14 cellular contexts compared by ENCODE assay signal in the genomic region with DNA sequence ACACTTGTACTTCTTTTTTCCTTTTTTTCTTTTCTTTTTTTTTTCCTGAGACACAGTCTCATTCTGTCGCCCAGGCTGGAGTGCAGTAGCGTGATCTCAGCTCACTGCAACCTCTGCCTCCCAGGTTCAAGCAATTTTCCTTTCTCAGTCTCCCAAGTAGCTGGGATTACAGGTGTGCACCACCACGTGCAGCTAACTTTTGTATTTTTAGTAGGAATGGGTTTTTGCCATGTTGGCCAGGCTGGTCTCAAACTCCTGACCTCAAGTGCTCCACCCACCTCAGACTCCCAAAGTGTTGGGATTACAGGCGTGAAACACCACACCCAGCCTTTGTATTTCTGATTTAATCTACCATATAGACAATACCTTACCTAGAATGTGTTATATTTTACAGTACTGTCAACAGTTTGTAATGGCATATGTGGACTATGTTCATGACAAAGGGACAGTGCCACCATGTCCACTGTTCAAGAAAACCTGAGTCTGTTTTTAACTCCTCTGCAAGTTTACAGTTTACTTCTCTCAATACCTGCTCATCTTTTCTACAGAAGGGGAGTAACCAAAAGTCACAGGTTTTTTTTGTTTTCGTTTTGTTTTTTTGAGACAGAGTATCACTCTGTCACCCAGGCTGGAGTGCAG.
DNase-seq lines count a peak whose midpoint lies in the region; ATAC-seq and TF ChIP-seq lines count a peak whose summit lies in the region.
"Had no signal": no experiment of that assay in that cellular context is flagged by ENCODE, and none has a peak within 500 bp of the region (broad histone marks: within the 10 kb centered on the region; RNA-seq: fewer than 3 reads in every experiment).

No MANE protein-coding gene starts in this region.

- ATAC-seq in activated T-cell treated with anti-CD3 and anti-CD28 coated beads, Interleukin-2, amount 50 U/mL, for 72 hours (replicated peaks in 1 of 2) = no peak
- ATAC-seq in IMR-90 (ENCODE audit: low read depth) (no peak), GM19324 (IDR thresholded peaks at IDR 0.05; ENCODE audit: low FRiP score, unreplicated experiment) (no peak), HG03097 (IDR thresholded peaks at IDR 0.05; ENCODE audit: low FRiP score, unreplicated experiment) (no peak)

- no peak for DNase-seq in activated T-cell treated with anti-CD3 and anti-CD28 coated beads, Interleukin-2, amount 50 U/mL, for 72 hours
- DNase-seq in activated T-cell treated with anti-CD3 and anti-CD28 coated beads for 4 hours = no peak
- no peak for DNase-seq in IMR-90
- DNase-seq in activated T-helper 2 cell treated with anti-CD3 and anti-CD28 coated beads, Interferon-gamma antibody, Interleukin-2, Interleukin-4, amounts not matched to agents 10 μg/mL and 5 μg/mL and 100 μg/mL, durations not matched to agents 14 hours and 24 hours and 36 hours (ENCODE audit: low spot score) = no peak
- DNase-seq in spleen = no peak
- DNase-seq in OCI-M1 (lab: John Stamatoyannopoulos, UW) = no peak
- DNase-seq: erythroblast, hypothalamus, NCI-H1417, NCI-H510A treated with DMSO at 0.1 percent for 48 hours, Right ventricle myocardium superior had no signal

- H3K4me3 Mint-ChIP-seq in activated T-cell treated with anti-CD3 and anti-CD28 coated beads, Interleukin-2, amount 50 U/mL, for 72 hours = peak overlapping the region in 1 of 2 donors; percentile 81
- H3K4me3 Mint-ChIP-seq in activated T-helper 2 cell treated with anti-CD3 and anti-CD28 coated beads, Interferon-gamma antibody, Interleukin-2, Interleukin-4, amounts not matched to agents 10 μg/mL and 5 μg/mL and 100 μg/mL, durations not matched to agents 14 hours and 24 hours and 36 hours (ENCODE audit: low read depth) = peak overlapping the region; percentile 95

- no TSS peak for BruUV-seq in IMR-90 (replicated peaks; lab: Mats Ljungman, UMichigan)

- H3K27ac ChIP-seq in IMR-90 (ENCODE audit: insufficient read depth, low read length) (peak overlapping the region; percentile 70), spleen (peak overlapping the region; percentile 16 to 90 (median 82))
- H3K27ac ChIP-seq: VCaP had no signal

- peak overlapping the region; percentile 55 for H4K5ac ChIP-seq in IMR-90 (ENCODE audit: low read depth, low read length)

- POLR2A ChIA-PET in IMR-90 (lab: Charles Lee; ENCODE audit: unreplicated experiment) = interaction anchor here (0.7 kb wide), 1 partner anchor 736 kb away, joined by 3 read pairs; no protein-coding TSS in a partner anchor

- peak overlapping the region; percentile 17; the same call in 2 of the 3 replicates for H2BK15ac ChIP-seq in IMR-90 (ENCODE audit: low read depth, low read length)

- intact Hi-C loops in IMR-90 (cut with micrococcal nuclease) (no loop called here), spleen (cut with DNase I; ENCODE audit: low total_unique reads) (no loop called here)
- intact Hi-C loops in activated T-helper 2 cell treated with anti-CD3 and anti-CD28 coated beads, Interferon-gamma antibody, Interleukin-2, Interleukin-4, amounts not matched to agents 10 μg/mL and 5 μg/mL and 100 μg/mL, durations not matched to agents 14 hours and 24 hours and 36 hours (cut with micrococcal nuclease) = no loop called here

- H3K4me1 Mint-ChIP-seq in activated T-cell treated with anti-CD3 and anti-CD28 coated beads, Interleukin-2, amount 50 U/mL, for 72 hours (ENCODE audit: low read depth) = peaks cover 40% of the 10 kb centered on the region
- peaks cover 57% of the 10 kb centered on the region for H3K4me1 Mint-ChIP-seq in activated T-helper 2 cell treated with anti-CD3 and anti-CD28 coated beads, Interferon-gamma antibody, Interleukin-2, Interleukin-4, amounts not matched to agents 10 μg/mL and 5 μg/mL and 100 μg/mL, durations not matched to agents 14 hours and 24 hours and 36 hours (ENCODE audit: low read depth)

- peak overlapping the region; percentile 2; the same call in 1 of the 2 replicates for H3K23ac ChIP-seq in IMR-90 (ENCODE audit: low read depth, low read length)

- peak overlapping the region; percentile 98 for H3K27ac Mint-ChIP-seq in activated T-cell treated with anti-CD3 and anti-CD28 coated beads, Interleukin-2, amount 50 U/mL, for 72 hours
- peak overlapping the region; percentile 88 for H3K27ac Mint-ChIP-seq in activated T-helper 2 cell treated with anti-CD3 and anti-CD28 coated beads, Interferon-gamma antibody, Interleukin-2, Interleukin-4, amounts not matched to agents 10 μg/mL and 5 μg/mL and 100 μg/mL, durations not matched to agents 14 hours and 24 hours and 36 hours

- no peak overlapping the region for H2AFZ ChIP-seq in IMR-90 (replicated peaks; ENCODE audit: low read length, poor library complexity)

- no peaks in the 10 kb centered on the region for H4K20me1 ChIP-seq in IMR-90 (ENCODE audit: insufficient read depth, low read length)

- H3K9me3 ChIP-seq in IMR-90 (ENCODE audit: control insufficient read depth, insufficient read depth, low read length) (no peaks in the 10 kb centered on the region), spleen (no peaks in the 10 kb centered on the region)

- H3K14ac ChIP-seq in IMR-90 (replicated peaks; ENCODE audit: low read depth, low read length) = peak overlapping the region; percentile 8

- no peak overlapping the region for H3K9ac ChIP-seq in IMR-90 (ENCODE audit: low read depth, low read length)

- no peak overlapping the region for H3K56ac ChIP-seq in IMR-90 (ENCODE audit: extremely low read depth, insufficient read depth, low read length)

- H3K27me3 Mint-ChIP-seq in activated T-cell treated with anti-CD3 and anti-CD28 coated beads, Interleukin-2, amount 50 U/mL, for 72 hours (ENCODE audit: low read depth) = no peaks in the 10 kb centered on the region
- no peaks in the 10 kb centered on the region for H3K27me3 Mint-ChIP-seq in activated T-helper 2 cell treated with anti-CD3 and anti-CD28 coated beads, Interferon-gamma antibody, Interleukin-2, Interleukin-4, amounts not matched to agents 10 μg/mL and 5 μg/mL and 100 μg/mL, durations not matched to agents 14 hours and 24 hours and 36 hours (ENCODE audit: low read depth)

- H3K4me2 ChIP-seq in IMR-90 (ENCODE audit: low read depth, low read length) = no peak overlapping the region

- no peak for TF ChIP-seq RAD21 in IMR-90 (IDR thresholded peaks at IDR 0.05; ENCODE audit: low read length)

- TF ChIP-seq CTCF in IMR-90 (conservative IDR thresholded peaks at IDR 0.05; ENCODE audit: low read depth, low read length) = no peak
- no peak for TF ChIP-seq CTCF in spleen (IDR thresholded peaks at IDR 0.05 in 8 of 11, conservative IDR thresholded peaks at IDR 0.05 in 3 of 11)

- TF ChIP-seq POLR2A in IMR-90 (IDR thresholded peaks at IDR 0.05; ENCODE audit: low read depth, low read length) (no peak), spleen (IDR thresholded peaks at IDR 0.05) (no peak)

- H3K4me1 ChIP-seq in IMR-90 (ENCODE audit: control insufficient read depth, insufficient read depth, low read length) = peaks cover 28% of the 10 kb centered on the region
- peaks cover 59 to 100% (median 91%) of the 10 kb centered on the region in 6 donors for H3K4me1 ChIP-seq in spleen

- H3K4me3 ChIP-seq in IMR-90 (ENCODE audit: insufficient read depth, low read depth, low read length) (no peak overlapping the region), spleen (peak overlapping the region in 1 of 8 donors; percentile 58)

- peak overlapping the region; percentile 14 for H2AK5ac ChIP-seq in IMR-90 (ENCODE audit: low read depth, low read length)

- no peaks in the 10 kb centered on the region for H3K9me3 Mint-ChIP-seq in activated T-cell treated with anti-CD3 and anti-CD28 coated beads, Interleukin-2, amount 50 U/mL, for 72 hours
- H3K9me3 Mint-ChIP-seq in activated T-helper 2 cell treated with anti-CD3 and anti-CD28 coated beads, Interferon-gamma antibody, Interleukin-2, Interleukin-4, amounts not matched to agents 10 μg/mL and 5 μg/mL and 100 μg/mL, durations not matched to agents 14 hours and 24 hours and 36 hours = no peaks in the 10 kb centered on the region

- no CpG with 5 or more reads among the region's 5 CpGs for WGBS in IMR-90 (ENCODE audit: extremely low coverage in 2 of 2, insufficient read length in 1 of 2), 2 experiments
- 61 to 67% (median 66%) methylated on average over 5 of the region's 5 CpGs for WGBS in spleen, 5 donors

- H3K18ac ChIP-seq in IMR-90 (ENCODE audit: low read depth, low read length) = peak overlapping the region; percentile 59

- H4K91ac ChIP-seq in IMR-90 (ENCODE audit: insufficient read depth, low read depth, low read length) = peak overlapping the region; percentile 39

- H2BK20ac ChIP-seq in IMR-90 (ENCODE audit: low read depth, low read length) = peak overlapping the region; percentile 12; the same call in 1 of the 2 replicates

- in situ Hi-C loops in IMR-90 (cut with MboI; ENCODE audit: low sequenced_read_pairs) = no loop called here

- peak overlapping the region in 1 of 2 experiments; percentile 41; a peak in 2 of 4 replicates for H4K8ac ChIP-seq in IMR-90 (ENCODE audit: low read depth in 2 of 2, low read length in 2 of 2)

- dilution Hi-C loops in IMR-90 (cut with HindIII; ENCODE audit: low sequenced_read_pairs, unreplicated experiment) = no loop called here

- H3K27me3 ChIP-seq in IMR-90 (ENCODE audit: control insufficient read depth, insufficient read depth, low read length) (no peaks in the 10 kb centered on the region), spleen (replicated peaks in 1 of 7) (no peaks in the 10 kb centered on the region)

- H2BK5ac ChIP-seq in IMR-90 (ENCODE audit: low read depth, low read length, poor library complexity, severe bottlenecking) = peak overlapping the region; percentile 98

- H3K9me1 ChIP-seq in IMR-90 (ENCODE audit: insufficient read depth, low read length) = peaks cover 14% of the 10 kb centered on the region; the same call in 1 of the 2 replicates

- H3K36me3 ChIP-seq in IMR-90 (ENCODE audit: control insufficient read depth, insufficient read depth, low read length) = no peaks in the 10 kb centered on the region
- peaks cover 0 to 34% (median 0%) of the 10 kb centered on the region in 6 donors for H3K36me3 ChIP-seq in spleen

- peak overlapping the region; percentile 26 for H3K4ac ChIP-seq in IMR-90 (ENCODE audit: low read depth, low read length)

- H2AK9ac ChIP-seq in IMR-90 (replicated peaks; ENCODE audit: low read depth, low read length, poor library complexity) = no peak overlapping the region

- H3K79me1 ChIP-seq in IMR-90 (ENCODE audit: low read depth in 1 of 2, low read length in 2 of 2) = peaks cover 38 to 68% of the 10 kb centered on the region in 2 experiments

- CTCF ChIA-PET in IMR-90 (lab: Yijun Ruan, JAX) = interaction anchor here (0.6 kb wide), 1 partner anchor 81 kb away, joined by 5 read pairs; no protein-coding TSS in a partner anchor

- peaks cover 41 to 80% of the 10 kb centered on the region in 2 donors for H3K36me3 Mint-ChIP-seq in activated T-cell treated with anti-CD3 and anti-CD28 coated beads, Interleukin-2, amount 50 U/mL, for 72 hours (ENCODE audit: insufficient read depth in 2 of 2)
- peaks cover 94% of the 10 kb centered on the region for H3K36me3 Mint-ChIP-seq in activated T-helper 2 cell treated with anti-CD3 and anti-CD28 coated beads, Interferon-gamma antibody, Interleukin-2, Interleukin-4, amounts not matched to agents 10 μg/mL and 5 μg/mL and 100 μg/mL, durations not matched to agents 14 hours and 24 hours and 36 hours (ENCODE audit: low read depth)

- peak overlapping the region; percentile 79 for H2BK120ac ChIP-seq in IMR-90 (ENCODE audit: low read depth, low read length)

TF ChIP-seq in IMR-90, 13 proteins besides CTCF, POLR2A, EP300 and RAD21 (continues in another document):
- no peak for TF ChIP-seq MAFK (IDR thresholded peaks at IDR 0.05; ENCODE audit: low read depth, low read length)
